9 cellular contexts compared by ENCODE assay signal in the genomic region with DNA sequence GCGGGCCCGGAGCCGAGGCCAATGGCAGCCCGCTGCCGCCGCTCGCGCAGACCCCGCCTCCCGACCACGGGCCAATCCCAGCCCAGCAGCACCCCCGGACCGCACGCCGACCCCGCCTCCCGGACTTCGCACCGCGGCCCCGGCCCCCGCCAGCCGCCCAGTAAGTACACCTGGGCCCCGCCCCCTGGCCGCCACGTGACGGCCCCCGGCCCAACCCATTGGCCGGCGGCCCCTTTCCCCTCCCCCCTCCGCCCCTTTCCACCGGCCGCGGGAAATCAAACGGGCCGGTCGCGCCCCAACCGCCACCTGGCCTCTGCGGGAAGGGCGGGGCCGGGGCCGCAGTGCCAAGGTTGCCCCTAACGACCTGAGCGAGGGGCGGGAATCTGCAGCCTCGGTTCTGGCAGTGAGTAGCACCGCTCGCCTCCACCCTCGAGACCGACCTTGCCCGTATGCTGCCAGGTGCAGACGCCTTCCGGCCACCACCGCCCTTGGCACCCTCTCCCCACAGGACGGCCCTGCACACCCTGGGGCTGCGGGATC. TPM values are rescaled to one million over a fixed set of nuclear protein-coding genes. Genes with fewer than 3 reads are reported as not detected.
DNase-seq lines count a peak whose midpoint lies in the region; ATAC-seq, FAIRE-seq and TF ChIP-seq lines count a peak whose summit lies in the region.
"Had no signal": no experiment of that assay in that cellular context is flagged by ENCODE, and none has a peak within 500 bp of the region (broad histone marks: within the 10 kb centered on the region; RNA-seq: fewer than 3 reads in every experiment).

Gene YBX2 (minus strand): TSS at position 26 of the 540 bp plus-strand sequence. CDS start 139 bp downstream, outside the sequence.

- peaks cover 38% of the 10 kb centered on the region for H3K27me3 Mint-ChIP-seq in activated CD4-positive, alpha-beta memory T cell treated with anti-CD3 and anti-CD28 coated beads, Interleukin-2, amount 10 ng/mL, durations not matched to agents 7 days and 5 days
- peaks cover 0 to 17% (median 4%) of the 10 kb centered on the region in 5 donors for H3K27me3 Mint-ChIP-seq in naive thymus-derived CD8-positive, alpha-beta T cell

- no peak within 1 kb of the TSS for H3K4ac ChIP-seq in H1 (replicated peaks; ENCODE audit: insufficient read length, low read depth, low read length)

- no peak within 1 kb of the TSS for H2BK20ac ChIP-seq in H1 (ENCODE audit: low read length)

- H2BK12ac ChIP-seq in H1 (ENCODE audit: low read depth, low read length) = peak within 1 kb of the TSS; percentile 81; the same call in 1 of the 2 replicates

- H3K4me2 ChIP-seq in A549 (peak within 1 kb of the TSS; percentile 100), H1 (ENCODE audit: insufficient read depth in 1 of 2, low read depth in 2 of 2, low read length in 2 of 2) (peak within 1 kb of the TSS; percentile 82 to 88)

- peaks cover 2% of the 10 kb centered on the region; the same call in 1 of the 2 replicates for H3K79me1 ChIP-seq in H1 (ENCODE audit: low read depth, low read length)

- H3K4me1 ChIP-seq in A549 (peaks cover 22% of the 10 kb centered on the region; the same call in 2 of the 3 replicates), H1 (replicated peaks in 1 of 4; ENCODE audit: control insufficient read depth in 3 of 4, insufficient read depth in 4 of 4, low read length in 3 of 4) (peaks cover 0 to 14% (median 6%) of the 10 kb centered on the region in 4 experiments; a peak in 6 of 7 replicates), subcutaneous abdominal adipose tissue (ENCODE audit: control insufficient read depth in 5 of 5, insufficient read depth in 5 of 5, low read length in 5 of 5) (peaks cover 4 to 67% (median 58%) of the 10 kb centered on the region in 5 donors)

- H4K91ac ChIP-seq in H1 (replicated peaks; ENCODE audit: insufficient read length, low read length) = peak within 1 kb of the TSS; percentile 50

- FAIRE-seq in A549 (lab: Jason Lieb, UNC) (no peak), H1 (lab: Jason Lieb, UNC) (no peak)

- H3K23me2 ChIP-seq in H1 (ENCODE audit: low read depth, low read length) = peaks cover 2% of the 10 kb centered on the region; the same call in 1 of the 2 replicates

- peak within 1 kb of the TSS; percentile 47; the same call in 1 of the 2 replicates for H2BK5ac ChIP-seq in H1 (ENCODE audit: low read depth, low read length)

- POLR2A ChIA-PET in A549 (lab: Yijun Ruan, JAX) = no interaction called here
- POLR2A ChIA-PET in activated CD4-positive, alpha-beta memory T cell treated with anti-CD3 and anti-CD28 coated beads, Interleukin-2, amount 10 ng/mL, durations not matched to agents 7 days and 5 days (lab: Charles Lee) = no interaction called here
- POLR2A ChIA-PET in H1 (lab: Charles Lee; ENCODE audit: partially characterized antibody) = no interaction called here
- POLR2A ChIA-PET in naive thymus-derived CD8-positive, alpha-beta T cell (lab: Charles Lee) = no interaction called here

- H3K27ac ChIP-seq in A549 (peak within 1 kb of the TSS; percentile 54 to 80), H1 (ENCODE audit: low read depth, low read length) (no peak within 1 kb of the TSS), subcutaneous abdominal adipose tissue (ENCODE audit: low read depth, low read length) (peak within 1 kb of the TSS; percentile 78)

- H3K56ac ChIP-seq in H1 (replicated peaks; ENCODE audit: insufficient read length, low read depth, low read length) = no peak within 1 kb of the TSS

- peak within 1 kb of the TSS; percentile 40 for H3K27ac Mint-ChIP-seq in activated CD4-positive, alpha-beta memory T cell treated with anti-CD3 and anti-CD28 coated beads, Interleukin-2, amount 10 ng/mL, durations not matched to agents 7 days and 5 days
- peak within 1 kb of the TSS in 6 of 10 donors; percentile 51 to 87 (median 63) for H3K27ac Mint-ChIP-seq in naive thymus-derived CD8-positive, alpha-beta T cell

- TF ChIP-seq CTCF in A549 (IDR thresholded peaks at IDR 0.05) = no peak
- TF ChIP-seq CTCF in GM20000 (IDR thresholded peaks at IDR 0.05; ENCODE audit: extremely low read depth, missing control alignments) = no peak
- TF ChIP-seq CTCF in H1 (IDR thresholded peaks at IDR 0.05; ENCODE audit: control extremely low read depth in 1 of 3, insufficient read depth in 1 of 3, low read depth in 1 of 3, low read length in 3 of 3) = no peak; a peak in 1 of 4 replicates

- H2BK15ac ChIP-seq in H1 (ENCODE audit: low read length) = no peak within 1 kb of the TSS

- H3K36me3 ChIP-seq in H1 (ENCODE audit: control insufficient read depth in 2 of 4, insufficient read depth in 4 of 4, low read length in 3 of 4) = no peaks in the 10 kb centered on the region
- no peaks in the 10 kb centered on the region for H3K36me3 ChIP-seq in subcutaneous abdominal adipose tissue (ENCODE audit: control insufficient read depth in 5 of 5, insufficient read depth in 5 of 5, low read length in 5 of 5)

- peak within 1 kb of the TSS in 3 of 4 experiments; percentile 26 to 47 (median 36); a peak in 4 of 7 replicates for H3K9ac ChIP-seq in H1 (replicated peaks in 1 of 4; ENCODE audit: extremely low read depth in 1 of 4, low read depth in 3 of 4, low read length in 3 of 4)
- H3K9ac ChIP-seq in subcutaneous abdominal adipose tissue (ENCODE audit: low read length in 5 of 5) = peak within 1 kb of the TSS in 1 of 5 donors; percentile 20

- TF ChIP-seq POLR2A in A549 (IDR thresholded peaks at IDR 0.05; ENCODE audit: low read length) = no peak
- TF ChIP-seq POLR2A in H1 (IDR thresholded peaks at IDR 0.05; ENCODE audit: control extremely low read depth in 1 of 2, low read depth in 2 of 2, low read length in 2 of 2) = no peak

- no peak within 1 kb of the TSS for H2BK120ac ChIP-seq in H1 (replicated peaks; ENCODE audit: low read depth, low read length)

- peak; percentile 89 to 90 for DNase-seq in A549 (ENCODE audit: low read depth in 1 of 2, low spot score in 1 of 2)
- DNase-seq in GM20000 (ENCODE audit: low spot score) = peak; percentile 92
- peak; percentile 92 for DNase-seq in NCI-H2227 treated with DMSO at 0.1 percent for 48 hours (lab: John Stamatoyannopoulos, UW)
- DNase-seq in activated CD4-positive, alpha-beta memory T cell treated with anti-CD3 and anti-CD28 coated beads, Interleukin-2, amount 10 ng/mL, durations not matched to agents 7 days and 5 days = peak; percentile 85
- DNase-seq in H1 (ENCODE audit: low read depth in 1 of 2, low spot score in 2 of 2) = peak in 1 of 2 experiments; percentile 97
- DNase-seq in naive thymus-derived CD8-positive, alpha-beta T cell = peak; percentile 59 to 84 (median 62)

- H4K5ac ChIP-seq in H1 (ENCODE audit: insufficient read length, low read depth, low read length) = peak within 1 kb of the TSS; percentile 55

- H4K20me1 ChIP-seq in H1 (replicated peaks in 1 of 2; ENCODE audit: control insufficient read depth in 1 of 2, insufficient read depth in 2 of 2, low read length in 2 of 2) = peaks cover 0 to 9% of the 10 kb centered on the region in 2 experiments

- CTCF ChIA-PET in A549 (lab: Yijun Ruan, JAX) (no interaction called here), H1 (lab: Charles Lee; ENCODE audit: partially characterized antibody) (no interaction called here)
- CTCF ChIA-PET in activated CD4-positive, alpha-beta memory T cell treated with anti-CD3 and anti-CD28 coated beads, Interleukin-2, amount 10 ng/mL, durations not matched to agents 7 days and 5 days (lab: Charles Lee) = no interaction called here

- TF ChIP-seq EP300 in A549 (IDR thresholded peaks at IDR 0.05) (no peak), H1 (IDR thresholded peaks at IDR 0.05; ENCODE audit: borderline replicate concordance in 1 of 2, low read depth in 2 of 2, low read length in 2 of 2) (no peak)

- no peak for TF ChIP-seq RAD21 in A549 (conservative IDR thresholded peaks at IDR 0.05 in 1 of 2, IDR thresholded peaks at IDR 0.05 in 1 of 2)
- no peak for TF ChIP-seq RAD21 in H1 (IDR thresholded peaks at IDR 0.05 in 1 of 2, conservative IDR thresholded peaks at IDR 0.05 in 1 of 2; ENCODE audit: low read depth in 2 of 2, low read length in 2 of 2)

- H3K9me3 ChIP-seq in A549 = no peaks in the 10 kb centered on the region
- no peaks in the 10 kb centered on the region; a peak in 1 of 4 replicates for H3K9me3 ChIP-seq in H1 (ENCODE audit: insufficient read depth in 2 of 2, low read depth in 1 of 2, low read length in 1 of 2)
- no peaks in the 10 kb centered on the region for H3K9me3 ChIP-seq in subcutaneous abdominal adipose tissue (ENCODE audit: control insufficient read depth in 5 of 5, low read length in 5 of 5)

- no peak within 1 kb of the TSS for H3K23ac ChIP-seq in H1 (ENCODE audit: insufficient read length)

- H3K4me3 Mint-ChIP-seq in activated CD4-positive, alpha-beta memory T cell treated with anti-CD3 and anti-CD28 coated beads, Interleukin-2, amount 10 ng/mL, durations not matched to agents 7 days and 5 days = peak within 1 kb of the TSS; percentile 69
- peak within 1 kb of the TSS; percentile 75 to 96 (median 86) for H3K4me3 Mint-ChIP-seq in naive thymus-derived CD8-positive, alpha-beta T cell

- 40% methylated on average over 16 of the region's 57 CpGs for WGBS in A549 (ENCODE audit: missing lambda C conversion rate)
- WGBS in H1 (ENCODE audit: extremely low coverage in 1 of 2, insufficient coverage in 1 of 2, insufficient read length in 1 of 2, insufficient replicate concordance in 2 of 2, low coverage in 1 of 2, low lambda C conversion rate in 2 of 2, missing lambda C conversion rate in 1 of 2), 2 experiments = 2% methylated on average over 27 of the region's 57 CpGs; no CpG with 5 or more reads in 1 of the 2 experiments

- H3K27me3 ChIP-seq in H1 (replicated peaks in 1 of 4; ENCODE audit: control insufficient read depth in 3 of 4, extremely low read depth in 1 of 4, insufficient read depth in 3 of 4, low read length in 3 of 4) = peaks cover 3 to 11% (median 9%) of the 10 kb centered on the region in 4 experiments
- peaks cover 0 to 27% (median 20%) of the 10 kb centered on the region in 5 donors for H3K27me3 ChIP-seq in subcutaneous abdominal adipose tissue (ENCODE audit: control insufficient read depth in 5 of 5, insufficient read depth in 4 of 5, low read length in 5 of 5)

- peak within 1 kb of the TSS; percentile 71 for H3K18ac ChIP-seq in H1 (ENCODE audit: extremely low read depth, low read length)

- peaks cover 29% of the 10 kb centered on the region for H3K4me1 Mint-ChIP-seq in activated CD4-positive, alpha-beta memory T cell treated with anti-CD3 and anti-CD28 coated beads, Interleukin-2, amount 10 ng/mL, durations not matched to agents 7 days and 5 days
- H3K4me1 Mint-ChIP-seq in naive thymus-derived CD8-positive, alpha-beta T cell = peaks cover 10 to 24% (median 20%) of the 10 kb centered on the region in 4 donors

- no peaks in the 10 kb centered on the region for H3K79me2 ChIP-seq in H1 (ENCODE audit: control insufficient read depth in 1 of 2, insufficient read depth in 2 of 2, low read length in 2 of 2)

- peak; percentile 49 to 78 for ATAC-seq in A549
- ATAC-seq in naive thymus-derived CD8-positive, alpha-beta T cell = peak; percentile 76
- no peak for ATAC-seq in GM19467 (IDR thresholded peaks at IDR 0.05; ENCODE audit: unreplicated experiment)

- H2AFZ ChIP-seq in H1 (ENCODE audit: low read length) = no peak within 1 kb of the TSS

- no peak within 1 kb of the TSS for H2AK5ac ChIP-seq in H1 (ENCODE audit: low read depth, low read length)

- H3K9me3 Mint-ChIP-seq in activated CD4-positive, alpha-beta memory T cell treated with anti-CD3 and anti-CD28 coated beads, Interleukin-2, amount 10 ng/mL, durations not matched to agents 7 days and 5 days = no peaks in the 10 kb centered on the region
- no peaks in the 10 kb centered on the region for H3K9me3 Mint-ChIP-seq in naive thymus-derived CD8-positive, alpha-beta T cell

- H3K14ac ChIP-seq in H1 (ENCODE audit: insufficient read length) = no peak within 1 kb of the TSS

- no peaks in the 10 kb centered on the region for H3K36me3 Mint-ChIP-seq in activated CD4-positive, alpha-beta memory T cell treated with anti-CD3 and anti-CD28 coated beads, Interleukin-2, amount 10 ng/mL, durations not matched to agents 7 days and 5 days (ENCODE audit: low read depth)
- H3K36me3 Mint-ChIP-seq in naive thymus-derived CD8-positive, alpha-beta T cell = no peaks in the 10 kb centered on the region

- H3K4me3 ChIP-seq in A549 (peak within 1 kb of the TSS; percentile 48), H1 (ENCODE audit: extremely low read depth in 1 of 4, insufficient read depth in 2 of 4, low read depth in 3 of 4, low read length in 4 of 4) (peak within 1 kb of the TSS; percentile 46 to 65 (median 52)), subcutaneous abdominal adipose tissue (ENCODE audit: low read depth in 1 of 5, low read length in 5 of 5) (peak within 1 kb of the TSS in 3 of 5 donors; percentile 22 to 53 (median 22))

- H4K8ac ChIP-seq in H1 (ENCODE audit: extremely low read depth, insufficient read depth, low read length) = peak within 1 kb of the TSS; percentile 60; the same call in 1 of the 2 replicates

RNA-seq across cellular contexts. Expression of gene YBX2, which starts in this region (rescaled TPM):
- polyA plus RNA-seq in A549 (2011; rRNA removed) = 0.61 and 0.98 TPM in 2 replicates
- polyA plus RNA-seq in A549 (2012; cell fraction: cytosol; rRNA removed) = 0.65 and 0.70 TPM in 2 replicates
- polyA plus RNA-seq in A549 (2012; cell fraction: nucleus; rRNA removed) = 1.6 and 2.0 TPM in 2 replicates
- polyA plus RNA-seq in A549 (2017; fragmentation: RNase III; extraction: RNeasy Plus Mini Kit Qiagen cat#74134 plus additional on column Dnase treatment) = 0.22 to 0.57 TPM (median 0.36 TPM) in 3 replicates
- polyA minus RNA-seq in A549 (2011; rRNA and poly(A)+ RNA removed) = 0.74 and 1.1 TPM in 2 replicates
- 1 to 10 TPM; 1.5 to 1.6 TPM for total RNA-seq in activated CD4-positive, alpha-beta memory T cell treated with anti-CD3 and anti-CD28 coated beads, Interleukin-2, amount 10 ng/mL, durations not matched to agents 7 days and 5 days
- total RNA-seq in H1 (2021; fragmentation: NEBNext Ultra II Directional; extraction: Animal tissue kit (Norgen Biotek cat#: 25700)) = 27.6 and 30.5 TPM in 2 replicates
- polyA plus RNA-seq in H1 (2011; rRNA removed) = 19.2 and 35.5 TPM in 2 replicates
- 28.3 TPM for polyA plus RNA-seq in H1 (2011; cell fraction: cytosol; rRNA removed)
- 105 TPM for polyA plus RNA-seq in H1 (2011; cell fraction: nucleus; rRNA removed)
- polyA plus RNA-seq in H1 (2012, experiment 1 of 2) = 24.2 to 40.9 TPM (median 34.5 TPM) in 4 replicates
- polyA plus RNA-seq in H1 (2012, experiment 2 of 2) = 31.0 TPM
- 44.7 TPM for polyA plus RNA-seq in H1 (2013, experiment 1 of 2)
- 42.3 TPM for polyA plus RNA-seq in H1 (2013, experiment 2 of 2)
- polyA minus RNA-seq in H1 (2011; rRNA and poly(A)+ RNA removed) = 5.5 and 10.0 TPM in 2 replicates
- 11.9 TPM for polyA minus RNA-seq in H1 (2011; cell fraction: cytosol; rRNA and poly(A)+ RNA removed)
- 11.7 TPM for polyA minus RNA-seq in H1 (2011; cell fraction: nucleus; rRNA and poly(A)+ RNA removed)
- 1 to 10 TPM in 1 of 2 experiments, under 1 TPM in 1; 0.66 to 1.2 TPM for total RNA-seq in naive thymus-derived CD8-positive, alpha-beta T cell
- not detected for polyA plus RNA-seq in naive thymus-derived CD8-positive, alpha-beta T cell
- total RNA-seq: glomerular endothelial cell had no signal

Comparison
In these comparisons a context has a peak if more than half of its experiments do, and no peak if none do; other contexts are left out.
1. RNA of gene YBX2 (total RNA-seq): 27.6 to 30.5 TPM in H1; 1.5 to 1.6 TPM in activated CD4-positive, alpha-beta memory T cell treated with anti-CD3 and anti-CD28 coated beads, Interleukin-2, amount 10 ng/mL, durations not matched to agents 7 days and 5 days and 0.66 to 1.2 TPM in naive thymus-derived CD8-positive, alpha-beta T cell; every median in the first group is over 10 times any median in the second.
2. RNA of gene YBX2 (polyA plus RNA-seq): 19.2 to 105 TPM in H1; 0.22 to 2.0 TPM in A549 and not detected in naive thymus-derived CD8-positive, alpha-beta T cell; every median in the first group is over 4 times any median in the second.
3. Of the 18 proteins assayed by ChIP-seq in both H1 and A549: peak only in H1: none; only in A549: RNF2; in both: E2F6, MAX and USF2; in neither: 13; mixed calls (peak in some experiments, not most) for 1.
4. Peak in every context shown above with its lines, with median percentiles within 50 percentile points of each other: H3K4me3 ChIP-seq.